In genomic region chr12:20779971-20780370, GRCh38 we compare ENCODE assay signal across 9 cellular contexts. TPM values are rescaled to one million over a fixed set of nuclear protein-coding genes. Genes with fewer than 3 reads are reported as not detected.
"Had no signal": no experiment of that assay in that cellular context is flagged by ENCODE, and none has a peak within 500 bp of the region (broad histone marks: within the 10 kb centered on the region; RNA-seq: fewer than 3 reads in every experiment).

No MANE protein-coding gene starts in this region.

RNA-seq across cellular contexts. Expression of gene SLCO1B3, which starts 30.5 kb away (rescaled TPM):
- total RNA-seq: OCI-LY7, Peyer's patch, Right ventricle myocardium inferior, Right ventricle myocardium superior, RPMI7951, SJCRH30, SJSA1, SK-MEL-5 had no signal
- polyA plus RNA-seq: SK-N-SH had no signal
